Comparison of ENCODE assay signal across 10 cellular contexts in genomic region chr9:121748080-121748479, GRCh38.
DNase-seq lines count a peak whose midpoint lies in the region; ATAC-seq and TF ChIP-seq lines count a peak whose summit lies in the region.
"Had no signal": no experiment of that assay in that cellular context is flagged by ENCODE, and none has a peak within 500 bp of the region (broad histone marks: within the 10 kb centered on the region; RNA-seq: fewer than 3 reads in every experiment).

No MANE protein-coding gene starts in this region.

- POLR2A ChIA-PET in SK-N-SH (lab: Yijun Ruan, JAX) = no interaction called here

- H3K4me1 Mint-ChIP-seq in activated T-helper 1 cell treated with anti-CD3 and anti-CD28 coated beads, Interleukin-12 subunit alpha, Interleukin-12 subunit beta, Interleukin-2, Interleukin-4 antibody, amounts not matched to agents 30 ng/mL and 10 ng/mL and 1 ng/mL, durations not matched to agents 14 hours and 24 hours and 36 hours (ENCODE audit: low read depth) = peaks cover 13% of the 10 kb centered on the region
- peaks cover 10 to 18% of the 10 kb centered on the region in 2 donors for H3K4me1 Mint-ChIP-seq in immature natural killer cell
- peaks cover 29% of the 10 kb centered on the region for H3K4me1 Mint-ChIP-seq in endodermal cell

- H3K4me2 ChIP-seq in SK-N-SH = no peak overlapping the region

- no peaks in the 10 kb centered on the region for H3K9me2 ChIP-seq in SK-N-SH

- H3K4me1 ChIP-seq in SK-N-SH (ENCODE audit: control insufficient read depth in 1 of 2, insufficient read depth in 2 of 2, low read depth in 1 of 2, low read length in 1 of 2) (peaks cover 20 to 66% of the 10 kb centered on the region in 2 experiments; a peak in 3 of 4 replicates), subcutaneous abdominal adipose tissue (ENCODE audit: control insufficient read depth in 5 of 5, insufficient read depth in 5 of 5, low read length in 5 of 5) (peaks cover 19 to 91% (median 67%) of the 10 kb centered on the region in 5 donors), endodermal cell (ENCODE audit: control insufficient read depth, insufficient read depth, low read length) (peaks cover 27% of the 10 kb centered on the region)

- H3K79me2 ChIP-seq in SK-N-SH (ENCODE audit: insufficient read depth) = peaks cover 80% of the 10 kb centered on the region

- CTCF ChIA-PET in SK-N-SH (lab: Yijun Ruan, JAX) = interaction anchor here (1.4 to 2.5 kb wide), 3 partner anchors 52 to 202 kb away, joined by 3 to 8 read pairs (median 5); no protein-coding TSS in a partner anchor

- H3K27ac ChIP-seq in SK-N-SH (ENCODE audit: low read depth in 2 of 2, low read length in 1 of 2) = no peak overlapping the region
- H3K27ac ChIP-seq in subcutaneous abdominal adipose tissue (ENCODE audit: low read depth, low read length) = peak overlapping the region; percentile 86
- H3K27ac ChIP-seq in endodermal cell (ENCODE audit: low read depth, low read length) = no peak overlapping the region
- H3K27ac ChIP-seq: 22Rv1 had no signal

- peaks cover 62% of the 10 kb centered on the region for H4K20me1 ChIP-seq in SK-N-SH (ENCODE audit: insufficient read depth)

- no peaks in the 10 kb centered on the region for H3F3A ChIP-seq in SK-N-SH (replicated peaks; ENCODE audit: insufficient read depth)

- no peaks in the 10 kb centered on the region for H3K27me3 Mint-ChIP-seq in activated T-helper 1 cell treated with anti-CD3 and anti-CD28 coated beads, Interleukin-12 subunit alpha, Interleukin-12 subunit beta, Interleukin-2, Interleukin-4 antibody, amounts not matched to agents 30 ng/mL and 10 ng/mL and 1 ng/mL, durations not matched to agents 14 hours and 24 hours and 36 hours (ENCODE audit: insufficient read depth)
- H3K27me3 Mint-ChIP-seq in immature natural killer cell (ENCODE audit: low read depth in 3 of 3) (peaks cover 0 to 2% (median 0%) of the 10 kb centered on the region in 3 donors), endodermal cell (ENCODE audit: insufficient read depth) (no peaks in the 10 kb centered on the region)

- H3K27ac Mint-ChIP-seq in activated T-helper 1 cell treated with anti-CD3 and anti-CD28 coated beads, Interleukin-12 subunit alpha, Interleukin-12 subunit beta, Interleukin-2, Interleukin-4 antibody, amounts not matched to agents 30 ng/mL and 10 ng/mL and 1 ng/mL, durations not matched to agents 14 hours and 24 hours and 36 hours = peak overlapping the region; percentile 13
- H3K27ac Mint-ChIP-seq in immature natural killer cell = peak overlapping the region in 5 of 6 donors; percentile 23 to 78 (median 41)
- H3K27ac Mint-ChIP-seq in endodermal cell = no peak overlapping the region
- H3K27ac Mint-ChIP-seq: activated T-helper 2 cell treated with anti-CD3 and anti-CD28 coated beads, Interferon-gamma antibody, Interleukin-2, Interleukin-4, amounts not matched to agents 10 μg/mL and 5 μg/mL and 100 μg/mL, durations not matched to agents 14 hours and 24 hours and 36 hours had no signal

- H3K36me3 Mint-ChIP-seq in activated T-helper 1 cell treated with anti-CD3 and anti-CD28 coated beads, Interleukin-12 subunit alpha, Interleukin-12 subunit beta, Interleukin-2, Interleukin-4 antibody, amounts not matched to agents 30 ng/mL and 10 ng/mL and 1 ng/mL, durations not matched to agents 14 hours and 24 hours and 36 hours (ENCODE audit: low read depth) = no peaks in the 10 kb centered on the region
- H3K36me3 Mint-ChIP-seq in immature natural killer cell (peaks cover 0 to 3% (median 0%) of the 10 kb centered on the region in 3 donors), endodermal cell (ENCODE audit: low read depth) (no peaks in the 10 kb centered on the region)

- no peaks in the 10 kb centered on the region for H3K9me3 ChIP-seq in SK-N-SH
- no peaks in the 10 kb centered on the region for H3K9me3 ChIP-seq in subcutaneous abdominal adipose tissue (ENCODE audit: control insufficient read depth in 5 of 5, low read length in 5 of 5)
- H3K9me3 ChIP-seq in endodermal cell (ENCODE audit: control insufficient read depth, low read length) = no peaks in the 10 kb centered on the region

- TF ChIP-seq EP300 in SK-N-SH (IDR thresholded peaks at IDR 0.05; ENCODE audit: borderline replicate concordance in 1 of 2, low read depth in 1 of 2, low read length in 1 of 2) = no peak

- no peak overlapping the region for H2AFZ ChIP-seq in SK-N-SH (ENCODE audit: low read depth)

- ATAC-seq in SK-N-SH treated with all-trans-retinoic acid at 6 μM for 48 hours = no peak

- H3K4me3 ChIP-seq in SK-N-SH (ENCODE audit: low read depth in 2 of 2, low read length in 1 of 2) (no peak overlapping the region), subcutaneous abdominal adipose tissue (ENCODE audit: low read depth in 1 of 5, low read length in 5 of 5) (no peak overlapping the region), endodermal cell (ENCODE audit: low read length) (no peak overlapping the region)

- TF ChIP-seq RAD21 in SK-N-SH (IDR thresholded peaks at IDR 0.05; ENCODE audit: low read length) = no peak

- peak overlapping the region; percentile 1 for H3K4me3 Mint-ChIP-seq in activated T-helper 1 cell treated with anti-CD3 and anti-CD28 coated beads, Interleukin-12 subunit alpha, Interleukin-12 subunit beta, Interleukin-2, Interleukin-4 antibody, amounts not matched to agents 30 ng/mL and 10 ng/mL and 1 ng/mL, durations not matched to agents 14 hours and 24 hours and 36 hours
- H3K4me3 Mint-ChIP-seq in immature natural killer cell = peak overlapping the region; percentile 4 to 75 (median 43)
- H3K4me3 Mint-ChIP-seq in endodermal cell = no peak overlapping the region

- no peaks in the 10 kb centered on the region for H3K9me3 Mint-ChIP-seq in activated T-helper 1 cell treated with anti-CD3 and anti-CD28 coated beads, Interleukin-12 subunit alpha, Interleukin-12 subunit beta, Interleukin-2, Interleukin-4 antibody, amounts not matched to agents 30 ng/mL and 10 ng/mL and 1 ng/mL, durations not matched to agents 14 hours and 24 hours and 36 hours
- H3K9me3 Mint-ChIP-seq in immature natural killer cell (no peaks in the 10 kb centered on the region), endodermal cell (no peaks in the 10 kb centered on the region)
- H3K9me3 Mint-ChIP-seq: activated T-helper 2 cell treated with anti-CD3 and anti-CD28 coated beads, Interferon-gamma antibody, Interleukin-2, Interleukin-4, amounts not matched to agents 10 μg/mL and 5 μg/mL and 100 μg/mL, durations not matched to agents 14 hours and 24 hours and 36 hours had no signal

- no peaks in the 10 kb centered on the region for H3K27me3 ChIP-seq in SK-N-SH (ENCODE audit: insufficient read depth)
- H3K27me3 ChIP-seq in subcutaneous abdominal adipose tissue (ENCODE audit: control insufficient read depth in 5 of 5, insufficient read depth in 4 of 5, low read length in 5 of 5) = no peaks in the 10 kb centered on the region
- no peaks in the 10 kb centered on the region for H3K27me3 ChIP-seq in endodermal cell (ENCODE audit: control insufficient read depth, insufficient read depth, low read length, poor library complexity, severe bottlenecking)

- H3K9ac ChIP-seq in SK-N-SH (no peak overlapping the region), subcutaneous abdominal adipose tissue (ENCODE audit: low read length in 5 of 5) (peak overlapping the region in 3 of 5 donors; percentile 4 to 23 (median 19)), endodermal cell (ENCODE audit: extremely low read depth, low read length, poor library complexity, severe bottlenecking) (no peak overlapping the region)

- intact Hi-C loops in activated T-helper 1 cell treated with anti-CD3 and anti-CD28 coated beads, Interleukin-12 subunit alpha, Interleukin-12 subunit beta, Interleukin-2, Interleukin-4 antibody, amounts not matched to agents 30 ng/mL and 10 ng/mL and 1 ng/mL, durations not matched to agents 14 hours and 24 hours and 36 hours (cut with micrococcal nuclease) = loop anchor here (10.0 kb wide), 1 partner anchor 203 kb away; no protein-coding TSS in a partner anchor

- DNase-seq in SK-N-SH (no peak), immature natural killer cell (peak; percentile 28 to 52 (median 47)), endodermal cell (no peak), NCI-H82 (lab: John Stamatoyannopoulos, UW) (no peak)
- no peak for DNase-seq in activated T-helper 1 cell treated with anti-CD3 and anti-CD28 coated beads, Interleukin-12 subunit alpha, Interleukin-12 subunit beta, Interleukin-2, Interleukin-4 antibody, amounts not matched to agents 30 ng/mL and 10 ng/mL and 1 ng/mL, durations not matched to agents 14 hours and 24 hours and 36 hours (ENCODE audit: low spot score)
- DNase-seq in effector CD8-positive, alpha-beta T cell (lab: John Stamatoyannopoulos, UW) = no peak

- WGBS in SK-N-SH (ENCODE audit: low lambda C conversion rate) = 92% methylated on average over 6 of the region's 7 CpGs
- 93% methylated on average over 6 to 7 of the region's 7 CpGs for WGBS in endodermal cell (ENCODE audit: insufficient coverage in 1 of 2, insufficient read length in 1 of 2), 2 experiments

- H3K36me3 ChIP-seq in SK-N-SH (replicated peaks in 1 of 2; ENCODE audit: control insufficient read depth in 1 of 2, insufficient read depth in 2 of 2, low read length in 1 of 2) (no peaks in the 10 kb centered on the region), subcutaneous abdominal adipose tissue (ENCODE audit: control insufficient read depth in 5 of 5, insufficient read depth in 5 of 5, low read length in 5 of 5) (peaks cover 0 to 3% (median 0%) of the 10 kb centered on the region in 5 donors), endodermal cell (ENCODE audit: control insufficient read depth, insufficient read depth, low read length) (no peaks in the 10 kb centered on the region)

- TF ChIP-seq CTCF in SK-N-SH (IDR thresholded peaks at IDR 0.05) = no peak
- TF ChIP-seq CTCF in endodermal cell (conservative IDR thresholded peaks at IDR 0.05) = no peak

TF ChIP-seq in SK-N-SH, 30 proteins besides CTCF, POLR2A, EP300 and RAD21 (continues in another document):
- TF ChIP-seq USF1 (IDR thresholded peaks at IDR 0.05; ENCODE audit: borderline replicate concordance, low read depth) (peak; percentile 17; the same call in 1 of the 2 replicates), JUND (IDR thresholded peaks at IDR 0.05) (no peak)

TF ChIP-seq in SK-N-SH treated with all-trans-retinoic acid at 6 μM for 48 hours, 23 proteins besides CTCF, POLR2A, EP300 and RAD21 (continues in another document):
- TF ChIP-seq TOX (CRISPR knock-in tag; IDR thresholded peaks at IDR 0.05; ENCODE audit: borderline replicate concordance) (no peak), ZFP30 (CRISPR knock-in tag; IDR thresholded peaks at IDR 0.05) (no peak), SNAI2 (CRISPR knock-in tag; IDR thresholded peaks at IDR 0.05) (no peak), ZFP3 (CRISPR knock-in tag; IDR thresholded peaks at IDR 0.05) (no peak), ZNF565 (CRISPR knock-in tag; conservative IDR thresholded peaks at IDR 0.05; ENCODE audit: low read depth) (no peak), ESRRG (CRISPR knock-in tag; IDR thresholded peaks at IDR 0.05) (no peak), CSDC2 (CRISPR knock-in tag; IDR thresholded peaks at IDR 0.05) (no peak)

Comparison
In these comparisons a context has a peak if more than half of its experiments do, and no peak if none do; other contexts are left out.
1. DNase-seq: peak in immature natural killer cell (3 of 3); none in SK-N-SH (single experiment), activated T-helper 1 cell treated with anti-CD3 and anti-CD28 coated beads, Interleukin-12 subunit alpha, Interleukin-12 subunit beta, Interleukin-2, Interleukin-4 antibody, amounts not matched to agents 30 ng/mL and 10 ng/mL and 1 ng/mL, durations not matched to agents 14 hours and 24 hours and 36 hours (single experiment), endodermal cell (single experiment), effector CD8-positive, alpha-beta T cell (single experiment) and NCI-H82 (single experiment).
2. H3K9ac ChIP-seq: peak in subcutaneous abdominal adipose tissue (3 of 5); none in SK-N-SH (single experiment) and endodermal cell (single experiment).